13 cellular contexts compared by ENCODE assay signal in the genomic region with DNA sequence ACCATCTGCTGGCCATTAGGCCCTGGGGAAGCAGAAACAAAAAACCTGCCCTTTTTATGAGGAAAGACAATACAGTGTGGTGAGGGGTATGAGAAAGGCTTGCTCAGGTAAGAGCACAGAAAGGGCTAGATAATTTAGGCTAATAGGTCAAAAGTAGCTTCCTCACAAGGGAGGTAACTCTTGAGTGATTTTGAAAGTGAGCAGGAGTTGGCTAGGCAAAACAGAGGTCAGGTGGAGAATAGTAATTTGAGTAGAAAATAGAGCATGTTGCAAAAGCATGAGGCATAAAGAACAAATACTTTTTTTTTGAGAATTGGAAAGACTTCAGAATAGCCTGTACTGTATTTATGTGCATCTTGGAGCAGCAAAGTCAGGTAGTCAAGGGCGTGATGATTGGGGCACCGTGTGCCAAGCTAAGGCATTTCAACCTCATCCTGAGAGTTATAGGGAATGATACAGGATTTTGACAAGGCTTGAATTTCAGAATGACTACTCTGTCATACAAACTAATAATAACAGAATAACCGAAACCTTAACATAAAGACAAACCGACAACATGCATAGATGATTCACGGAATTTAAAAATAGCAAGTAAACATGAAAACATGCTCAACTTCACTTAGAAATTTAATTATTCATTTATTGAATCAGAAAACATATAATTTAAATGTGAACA.
A peak's percentile ranks its signal among the peaks of the same experiment; 100 is the strongest.
DNase-seq lines count a peak whose midpoint lies in the region; ATAC-seq, FAIRE-seq and TF ChIP-seq lines count a peak whose summit lies in the region.
"Had no signal": no experiment of that assay in that cellular context is flagged by ENCODE, and none has a peak within 500 bp of the region (broad histone marks: within the 10 kb centered on the region; RNA-seq: fewer than 3 reads in every experiment).

No MANE protein-coding gene starts in this region.

- FAIRE-seq in GM19239 (lab: Jason Lieb, UNC) (peak; percentile 83), D721Med (lab: Jason Lieb, UNC) (no peak)

- no peak overlapping the region for H3K4me3 Mint-ChIP-seq in activated T-helper 17 cell treated with anti-CD3 and anti-CD28 coated beads, Interleukin-2, amount 50 U/mL, for 72 hours
- H3K4me3 Mint-ChIP-seq in activated CD4-positive, alpha-beta memory T cell treated with anti-CD3 and anti-CD28 coated beads for 36 hours: no peak overlapping the region

- DNase-seq in GM10266 (ENCODE audit: extremely low spot score) (peak; percentile 32), GM19239 (ENCODE audit: insufficient read length, low spot score) (no peak), NCI-H187 treated with DMSO at 0.1 percent for 48 hours (lab: John Stamatoyannopoulos, UW) (no peak), D721Med (ENCODE audit: insufficient read length, low spot score) (no peak)
- no peak for DNase-seq in activated CD4-positive, alpha-beta memory T cell treated with anti-CD3 and anti-CD28 coated beads for 36 hours
- DNase-seq: adrenal gland; DMS 273 treated with DMSO at 0.1 percent for 48 hours; effector CD4-positive, alpha-beta T cell; NCI-H1694 treated with DMSO at 0.1 percent for 48 hours; stomach had no signal

- intact Hi-C loops in activated CD4-positive, alpha-beta memory T cell treated with anti-CD3 and anti-CD28 coated beads for 36 hours (cut with micrococcal nuclease): no loop called here

- ATAC-seq in HG02571 (IDR thresholded peaks at IDR 0.05; ENCODE audit: unreplicated experiment) (peak; percentile 84), HG03196 (IDR thresholded peaks at IDR 0.05; ENCODE audit: unreplicated experiment) (peak; percentile 84)
- ATAC-seq in activated T-helper 17 cell treated with anti-CD3 and anti-CD28 coated beads, Interleukin-2, amount 50 U/mL, for 72 hours (replicated peaks): no peak

- POLR2A ChIA-PET in activated CD4-positive, alpha-beta memory T cell treated with anti-CD3 and anti-CD28 coated beads for 36 hours (lab: Charles Lee): no interaction called here

- TF ChIP-seq CTCF in GM10266 (IDR thresholded peaks at IDR 0.05; ENCODE audit: control insufficient read depth, insufficient read depth, low read depth, missing control alignments) (no peak), D721Med (IDR thresholded peaks at IDR 0.05; ENCODE audit: insufficient read depth, missing control alignments) (no peak)

- peaks cover 48% of the 10 kb centered on the region for H3K27me3 Mint-ChIP-seq in activated T-helper 17 cell treated with anti-CD3 and anti-CD28 coated beads, Interleukin-2, amount 50 U/mL, for 72 hours
- H3K27me3 Mint-ChIP-seq in activated CD4-positive, alpha-beta memory T cell treated with anti-CD3 and anti-CD28 coated beads for 36 hours: peaks cover 13% of the 10 kb centered on the region

- H3K36me3 Mint-ChIP-seq in activated T-helper 17 cell treated with anti-CD3 and anti-CD28 coated beads, Interleukin-2, amount 50 U/mL, for 72 hours (ENCODE audit: low read depth): no peaks in the 10 kb centered on the region
- no peaks in the 10 kb centered on the region for H3K36me3 Mint-ChIP-seq in activated CD4-positive, alpha-beta memory T cell treated with anti-CD3 and anti-CD28 coated beads for 36 hours

- no peaks in the 10 kb centered on the region for H3K9me3 Mint-ChIP-seq in activated T-helper 17 cell treated with anti-CD3 and anti-CD28 coated beads, Interleukin-2, amount 50 U/mL, for 72 hours
- no peaks in the 10 kb centered on the region for H3K9me3 Mint-ChIP-seq in activated CD4-positive, alpha-beta memory T cell treated with anti-CD3 and anti-CD28 coated beads for 36 hours

- no peaks in the 10 kb centered on the region for H3K4me1 Mint-ChIP-seq in activated T-helper 17 cell treated with anti-CD3 and anti-CD28 coated beads, Interleukin-2, amount 50 U/mL, for 72 hours
- H3K4me1 Mint-ChIP-seq in activated CD4-positive, alpha-beta memory T cell treated with anti-CD3 and anti-CD28 coated beads for 36 hours (ENCODE audit: low read depth): peaks cover 3% of the 10 kb centered on the region

- CTCF ChIA-PET in activated CD4-positive, alpha-beta memory T cell treated with anti-CD3 and anti-CD28 coated beads for 36 hours (lab: Charles Lee): interaction anchor here (0.6 kb wide), 1 partner anchor 22 kb away, joined by 3 read pairs; no protein-coding TSS in a partner anchor

- no peak overlapping the region for H3K27ac Mint-ChIP-seq in activated T-helper 17 cell treated with anti-CD3 and anti-CD28 coated beads, Interleukin-2, amount 50 U/mL, for 72 hours
- no peak overlapping the region for H3K27ac Mint-ChIP-seq in activated CD4-positive, alpha-beta memory T cell treated with anti-CD3 and anti-CD28 coated beads for 36 hours
